ENCODE assay signal across 1 cellular context in genomic region chr15:41501961-41502786, GRCh38.
TF ChIP-seq lines count a peak whose summit lies in the region.

No MANE protein-coding gene starts in this region.

TF ChIP-seq in SK-N-SH, 30 proteins besides CTCF, POLR2A, EP300 and RAD21 (continued from another document):
- TF ChIP-seq MEF2A (IDR thresholded peaks at IDR 0.05; ENCODE audit: borderline replicate concordance, low read depth), result no peak
- no peak for TF ChIP-seq NFIC (IDR thresholded peaks at IDR 0.05; ENCODE audit: borderline replicate concordance)
- no peak for TF ChIP-seq RXRA (IDR thresholded peaks at IDR 0.05; ENCODE audit: borderline replicate concordance, low read depth)
- no peak for TF ChIP-seq FOXJ3 (CRISPR knock-in tag; IDR thresholded peaks at IDR 0.05)
- TF ChIP-seq, protein P1, sequence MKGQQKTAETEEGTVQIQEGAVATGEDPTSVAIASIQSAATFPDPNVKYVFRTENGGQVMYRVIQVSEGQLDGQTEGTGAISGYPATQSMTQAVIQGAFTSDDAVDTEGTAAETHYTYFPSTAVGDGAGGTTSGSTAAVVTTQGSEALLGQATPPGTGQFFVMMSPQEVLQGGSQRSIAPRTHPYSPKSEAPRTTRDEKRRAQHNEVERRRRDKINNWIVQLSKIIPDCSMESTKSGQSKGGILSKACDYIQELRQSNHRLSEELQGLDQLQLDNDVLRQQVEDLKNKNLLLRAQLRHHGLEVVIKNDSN (IDR thresholded peaks at IDR 0.05; ENCODE audit: borderline replicate concordance, low read depth), result no peak
- no peak for TF ChIP-seq SMC3 (IDR thresholded peaks at IDR 0.05; ENCODE audit: low read depth, low read length)
- no peak for TF ChIP-seq NRF1 (IDR thresholded peaks at IDR 0.05; ENCODE audit: low read depth, low read length)
